In genomic region chr10:88455831-88456230, GRCh38 we compare ENCODE assay signal across 20 cellular contexts.
"Had no signal": no experiment of that assay in that cellular context is flagged by ENCODE, and none has a peak within 500 bp of the region (broad histone marks: within the 10 kb centered on the region; RNA-seq: fewer than 3 reads in every experiment).

No MANE protein-coding gene starts in this region.

- H3K27ac ChIP-seq: foreskin keratinocyte, neural progenitor cell, spleen, upper lobe of left lung had no signal

- FAIRE-seq: kidney had no signal

- H3K4me3 ChIP-seq: neural progenitor cell, spleen, upper lobe of left lung had no signal

- H2AFZ ChIP-seq: neural progenitor cell had no signal

- H3K9me3 ChIP-seq: spleen, upper lobe of left lung had no signal

- H3K4me1 ChIP-seq: foreskin keratinocyte, neural progenitor cell had no signal

- DNase-seq: activated CD4-positive, alpha-beta T cell treated with anti-CD3 and anti-CD28 coated beads for 36 hours; activated CD4-positive, alpha-beta T cell treated with anti-CD3 and anti-CD28 coated beads, Interleukin-2, amount 50 U/mL, for 4 hours; activated CD8-positive, alpha-beta memory T cell treated with anti-CD3 and anti-CD28 coated beads, Interleukin-2, amount 50 U/mL, for 48 hours; activated naive CD4-positive, alpha-beta T cell treated with Interleukin-2 at 50 U/mL for 16 hours; activated naive CD8-positive, alpha-beta T cell treated with anti-CD3 and anti-CD28 coated beads for 36 hours; activated T-cell treated with anti-CD3 and anti-CD28 coated beads, Interleukin-2, amount 50 U/mL, for 48 hours; amygdala; cortex of kidney; erythroblast; foreskin keratinocyte; kidney; naive thymus-derived CD8-positive, alpha-beta T cell; spleen; stimulated activated CD4-positive, alpha-beta T cell treated with anti-CD3 and anti-CD28 coated beads, Interleukin-4, amount 100 ng/mL, for 1 hour; stimulated activated naive CD4-positive, alpha-beta T cell treated with Interleukin-2 at 50 U/mL for 16 hours; T-helper 1 cell; T-helper 9 cell; upper lobe of left lung had no signal

- ATAC-seq: activated CD4-positive, alpha-beta T cell treated with anti-CD3 and anti-CD28 coated beads for 36 hours; foreskin keratinocyte; naive thymus-derived CD8-positive, alpha-beta T cell; WTC11 had no signal

- H3K9ac ChIP-seq: neural progenitor cell had no signal

- H3K36me3 ChIP-seq: neural progenitor cell, spleen, upper lobe of left lung had no signal

- H3K4me2 ChIP-seq: neural progenitor cell had no signal

- H3K27me3 ChIP-seq: foreskin keratinocyte, neural progenitor cell, spleen, upper lobe of left lung had no signal
